In the genomic region with DNA sequence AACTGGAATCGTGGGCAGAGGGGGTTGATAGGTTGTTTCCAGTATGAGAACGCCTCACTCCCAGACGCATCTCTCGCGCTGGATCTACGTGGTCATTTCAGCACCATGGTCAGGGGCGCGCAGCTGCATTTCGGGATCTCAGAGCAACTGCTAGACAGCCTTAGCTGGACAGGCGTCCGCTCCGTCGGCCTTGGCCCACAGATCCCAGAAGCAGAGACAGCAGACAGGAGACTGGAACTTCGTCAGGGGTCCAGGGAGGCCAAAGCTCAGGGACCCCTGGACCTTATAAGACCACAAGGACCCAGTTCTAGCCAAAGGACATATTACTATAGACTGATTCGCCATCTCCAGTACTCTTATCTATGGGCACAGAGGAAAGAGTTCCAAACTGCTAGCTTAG, we compare ENCODE assay signal across 11 cellular contexts. TPM values are rescaled to one million over a fixed set of nuclear protein-coding genes. Genes with fewer than 3 reads are reported as not detected.
DNase-seq lines count a peak whose midpoint lies in the region; ATAC-seq and TF ChIP-seq lines count a peak whose summit lies in the region.
"Had no signal": no experiment of that assay in that cellular context is flagged by ENCODE, and none has a peak within 500 bp of the region (broad histone marks: within the 10 kb centered on the region; RNA-seq: fewer than 3 reads in every experiment).

No MANE protein-coding gene starts in this region.

- WGBS in psoas muscle, 3 donors: 5 to 7% (median 6%) methylated on average over 15 of the region's 15 CpGs
- 36% methylated on average over 2 of the region's 15 CpGs for WGBS in esophagus muscularis mucosa

- H3K79me2 ChIP-seq in GM23338 (replicated peaks; ENCODE audit: insufficient read depth): no peaks in the 10 kb centered on the region

- H3K4me3 ChIP-seq in GM23338: peak overlapping the region; percentile 67
- H3K4me3 ChIP-seq in SJCRH30: no peak overlapping the region
- no peak overlapping the region for H3K4me3 ChIP-seq in psoas muscle
- H3K4me3 ChIP-seq in esophagus muscularis mucosa: no peak overlapping the region
- H3K4me3 ChIP-seq: suprapubic skin had no signal

- H3K4me1 ChIP-seq in GM23338 (ENCODE audit: insufficient read depth) (peaks cover 49% of the 10 kb centered on the region), SJCRH30 (no peaks in the 10 kb centered on the region), psoas muscle (no peaks in the 10 kb centered on the region), esophagus muscularis mucosa (peaks cover 1 to 19% (median 15%) of the 10 kb centered on the region in 4 donors)

- H3K27me3 ChIP-seq in GM23338 (ENCODE audit: insufficient read depth) (peaks cover 89% of the 10 kb centered on the region), SJCRH30 (no peaks in the 10 kb centered on the region), psoas muscle (ENCODE audit: insufficient read depth in 3 of 3, low read length in 2 of 3) (peaks cover 7 to 87% (median 38%) of the 10 kb centered on the region in 3 donors), esophagus muscularis mucosa (peaks cover 0 to 95% (median 42%) of the 10 kb centered on the region in 4 donors)

- H3K4me1 Mint-ChIP-seq in GM23338: peaks cover 37% of the 10 kb centered on the region

- H3K36me3 ChIP-seq in GM23338 (ENCODE audit: insufficient read depth): no peaks in the 10 kb centered on the region
- H3K36me3 ChIP-seq in SJCRH30: no peaks in the 10 kb centered on the region
- no peaks in the 10 kb centered on the region for H3K36me3 ChIP-seq in psoas muscle (ENCODE audit: insufficient read depth in 1 of 2, low read depth in 1 of 2)
- H3K36me3 ChIP-seq in esophagus muscularis mucosa: no peaks in the 10 kb centered on the region
- H3K36me3 ChIP-seq: suprapubic skin had no signal

- H3K27ac Mint-ChIP-seq in GM23338: no peak overlapping the region
- H3K27ac Mint-ChIP-seq: naive thymus-derived CD8-positive, alpha-beta T cell had no signal

- no peaks in the 10 kb centered on the region for H3K9me2 ChIP-seq in GM23338 (ENCODE audit: insufficient read depth)

- peak; percentile 90 for DNase-seq in GM23338 (ENCODE audit: low spot score)
- peak; percentile 29 to 55 for DNase-seq in SJCRH30
- peak; percentile 58 for DNase-seq in fibroblast of peridontal ligament (ENCODE audit: extremely low read depth)
- peak; percentile 43 to 69 for DNase-seq in psoas muscle
- no peak for DNase-seq in pons (ENCODE audit: low spot score)
- DNase-seq in esophagus muscularis mucosa (ENCODE audit: extremely low spot score): no peak
- no peak for DNase-seq in NCI-H774 (lab: John Stamatoyannopoulos, UW)
- DNase-seq in SW480 (ENCODE audit: low spot score): no peak
- DNase-seq: NCI-H1436 treated with DMSO at 0.1 percent for 48 hours had no signal

- H3K4me2 ChIP-seq in GM23338: peak overlapping the region; percentile 94

- TF ChIP-seq CTCF in GM23338 (conservative IDR thresholded peaks at IDR 0.05; ENCODE audit: low read depth in 2 of 2) (no peak), psoas muscle (IDR thresholded peaks at IDR 0.05) (no peak), esophagus muscularis mucosa (IDR thresholded peaks at IDR 0.05) (no peak)

- peaks cover 4% of the 10 kb centered on the region; the same call in 1 of the 3 replicates for H3K36me3 Mint-ChIP-seq in GM23338 (ENCODE audit: low read depth)

- no peak for TF ChIP-seq EP300 in esophagus muscularis mucosa (IDR thresholded peaks at IDR 0.05)

- H3K27ac ChIP-seq in GM23338 (ENCODE audit: low read depth) (no peak overlapping the region), SJCRH30 (no peak overlapping the region), psoas muscle (no peak overlapping the region), esophagus muscularis mucosa (replicated peaks in 1 of 4) (no peak overlapping the region)
- H3K27ac ChIP-seq: suprapubic skin had no signal

- ATAC-seq in GM23338: peak; percentile 40
- ATAC-seq in psoas muscle: peak in 1 of 4 donors; percentile 35

- peaks cover 82% of the 10 kb centered on the region for H3K27me3 Mint-ChIP-seq in GM23338 (ENCODE audit: insufficient read depth, low read depth, poor library complexity)

- peaks cover 17% of the 10 kb centered on the region for H3F3A ChIP-seq in GM23338 (replicated peaks; ENCODE audit: low read depth)

- H3K4me3 Mint-ChIP-seq in GM23338: peak overlapping the region; percentile 75; the same call in 2 of the 3 replicates

- no peak overlapping the region for H2AFZ ChIP-seq in GM23338

- H4K20me1 ChIP-seq in GM23338 (replicated peaks; ENCODE audit: insufficient read depth): peaks cover 5% of the 10 kb centered on the region; the same call in 1 of the 2 replicates

- intact Hi-C loops in psoas muscle (cut with DNase I): no loop called here
- intact Hi-C loops in esophagus muscularis mucosa (cut with DNase I): no loop called here

- no peak for TF ChIP-seq POLR2A in esophagus muscularis mucosa (IDR thresholded peaks at IDR 0.05; ENCODE audit: low read depth)

- H3K9me3 Mint-ChIP-seq in GM23338: peaks cover 11% of the 10 kb centered on the region; the same call in 2 of the 3 replicates

- H3K9me3 ChIP-seq in SJCRH30 (replicated peaks): no peaks in the 10 kb centered on the region
- no peaks in the 10 kb centered on the region for H3K9me3 ChIP-seq in psoas muscle
- no peaks in the 10 kb centered on the region for H3K9me3 ChIP-seq in esophagus muscularis mucosa
- H3K9me3 ChIP-seq: suprapubic skin had no signal

TF ChIP-seq in GM23338, 12 proteins besides CTCF, POLR2A, EP300 and RAD21 (continues in another document):
- TF ChIP-seq EZH2 (IDR thresholded peaks at IDR 0.05; ENCODE audit: low read depth, unreplicated experiment) (peak; percentile 52), ZNF114 (CRISPR knock-in tag; IDR thresholded peaks at IDR 0.05) (no peak), CREB1 (CRISPR knock-in tag; IDR thresholded peaks at IDR 0.05; ENCODE audit: low read depth) (peak; percentile 62; the same call in 1 of the 2 replicates)
- TF ChIP-seq, protein P1, sequence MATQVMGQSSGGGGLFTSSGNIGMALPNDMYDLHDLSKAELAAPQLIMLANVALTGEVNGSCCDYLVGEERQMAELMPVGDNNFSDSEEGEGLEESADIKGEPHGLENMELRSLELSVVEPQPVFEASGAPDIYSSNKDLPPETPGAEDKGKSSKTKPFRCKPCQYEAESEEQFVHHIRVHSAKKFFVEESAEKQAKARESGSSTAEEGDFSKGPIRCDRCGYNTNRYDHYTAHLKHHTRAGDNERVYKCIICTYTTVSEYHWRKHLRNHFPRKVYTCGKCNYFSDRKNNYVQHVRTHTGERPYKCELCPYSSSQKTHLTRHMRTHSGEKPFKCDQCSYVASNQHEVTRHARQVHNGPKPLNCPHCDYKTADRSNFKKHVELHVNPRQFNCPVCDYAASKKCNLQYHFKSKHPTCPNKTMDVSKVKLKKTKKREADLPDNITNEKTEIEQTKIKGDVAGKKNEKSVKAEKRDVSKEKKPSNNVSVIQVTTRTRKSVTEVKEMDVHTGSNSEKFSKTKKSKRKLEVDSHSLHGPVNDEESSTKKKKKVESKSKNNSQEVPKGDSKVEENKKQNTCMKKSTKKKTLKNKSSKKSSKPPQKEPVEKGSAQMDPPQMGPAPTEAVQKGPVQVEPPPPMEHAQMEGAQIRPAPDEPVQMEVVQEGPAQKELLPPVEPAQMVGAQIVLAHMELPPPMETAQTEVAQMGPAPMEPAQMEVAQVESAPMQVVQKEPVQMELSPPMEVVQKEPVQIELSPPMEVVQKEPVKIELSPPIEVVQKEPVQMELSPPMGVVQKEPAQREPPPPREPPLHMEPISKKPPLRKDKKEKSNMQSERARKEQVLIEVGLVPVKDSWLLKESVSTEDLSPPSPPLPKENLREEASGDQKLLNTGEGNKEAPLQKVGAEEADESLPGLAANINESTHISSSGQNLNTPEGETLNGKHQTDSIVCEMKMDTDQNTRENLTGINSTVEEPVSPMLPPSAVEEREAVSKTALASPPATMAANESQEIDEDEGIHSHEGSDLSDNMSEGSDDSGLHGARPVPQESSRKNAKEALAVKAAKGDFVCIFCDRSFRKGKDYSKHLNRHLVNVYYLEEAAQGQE (IDR thresholded peaks at IDR 0.05; ENCODE audit: unreplicated experiment): peak; percentile 92

RNA-seq across cellular contexts. Expression of a gene that starts 5.3 kb away (rescaled TPM):
- total RNA-seq in GM23338 (2014; rRNA removed; shearing (Covaris generic)): 0.16 TPM in 1 of 2 replicates, not detected in the other
- polyA plus RNA-seq in GM23338 (2016; fragmentation: Nextera tagmentation; extraction: Ambion mirVana): 0.31 TPM in 1 of 2 replicates, not detected in the other
- total RNA-seq in SJCRH30 (2014; rRNA removed; shearing (Covaris generic)): 0.26 TPM in 1 of 2 replicates, not detected in the other
- total RNA-seq in psoas muscle: not detected
- polyA plus RNA-seq in psoas muscle: under 1 TPM in 1 of 3 donors, not detected in 2; 0.01 TPM
- under 1 TPM in 1 of 4 donors, not detected in 3; 0.66 TPM for total RNA-seq in esophagus muscularis mucosa
- total RNA-seq: naive thymus-derived CD8-positive, alpha-beta T cell; suprapubic skin had no signal

Comparison
In these comparisons a context has a peak if more than half of its experiments do, and no peak if none do; other contexts are left out.
1. DNase-seq: peak in GM23338 (single experiment), SJCRH30 (2 of 2), fibroblast of peridontal ligament (single experiment) and psoas muscle (2 of 2); none in pons (single experiment), esophagus muscularis mucosa (single experiment), NCI-H774 (single experiment) and SW480 (single experiment).